Comparison of ENCODE assay signal across 23 cellular contexts in genomic region chr12:112540021-112540420, GRCh38.
"Had no signal": no experiment of that assay in that cellular context is flagged by ENCODE, and none has a peak within 500 bp of the region (broad histone marks: within the 10 kb centered on the region; RNA-seq: fewer than 3 reads in every experiment).

No MANE protein-coding gene starts in this region.

- ATAC-seq: natural killer cell; psoas muscle; right cardiac atrium; right lobe of liver; stimulated activated effector memory CD8-positive, alpha-beta T cell treated with anti-CD3 and anti-CD28 coated beads, Interleukin-12 subunit alpha, Interleukin-12 subunit beta, amount 100 ng/mL, for 72 hours; stimulated activated naive B cell treated with anti-CD40 and anti-IgM and Interleukin-4, amounts not matched to agents 10 μg/mL and 1 μg/mL and 100 μg/mL, for 72 hours; upper lobe of right lung had no signal

- H3K79me2 ChIP-seq: parathyroid adenoma had no signal

- DNase-seq: natural killer cell; occipital lobe; ovary; psoas muscle; right cardiac atrium; right lobe of liver; sigmoid colon; small intestine; stimulated activated CD4-positive, alpha-beta T cell treated with anti-CD3 and anti-CD28 coated beads, Interleukin-15, amount 100 ng/mL, for 24 hours; stimulated activated CD4-positive, alpha-beta T cell treated with anti-CD3 and anti-CD28 coated beads, Interleukin-2, amount 100 ng/mL, for 24 hours; stimulated activated CD4-positive, alpha-beta T cell treated with anti-CD3 and anti-CD28 coated beads, Interleukin-2, amount 100 ng/mL, for 48 hours; stimulated activated CD4-positive, alpha-beta T cell treated with anti-CD3 and anti-CD28 coated beads, Interleukin-4, amount 100 ng/mL, for 24 hours; stimulated activated naive B cell treated with anti-CD40 and anti-IgM and Interleukin-4, amounts not matched to agents 10 μg/mL and 1 μg/mL and 100 μg/mL, for 72 hours; stimulated activated naive CD4-positive, alpha-beta T cell treated with Interleukin-2 at 50 U/mL for 16 hours; stomach; thyroid gland; upper lobe of right lung; uterus had no signal

- H3K27me3 ChIP-seq: neural progenitor cell, ovary, right lobe of liver, sigmoid colon, thyroid gland, upper lobe of right lung, uterus had no signal

- H3K36me3 ChIP-seq: neural progenitor cell, ovary, right lobe of liver, sigmoid colon, stomach, thoracic aorta, thyroid gland, tibial nerve, upper lobe of right lung, uterus had no signal

- H3K4me3 ChIP-seq: neural progenitor cell, ovary, psoas muscle, right lobe of liver, sigmoid colon, stomach, thoracic aorta, thyroid gland, tibial nerve, upper lobe of right lung, uterus had no signal

- H3K4me2 ChIP-seq: neural progenitor cell had no signal

- H3K4me1 ChIP-seq: neural progenitor cell, parathyroid adenoma, psoas muscle, right lobe of liver, sigmoid colon, stomach, thyroid gland, tibial nerve, upper lobe of right lung, uterus had no signal

- H3K27ac ChIP-seq: neural progenitor cell, ovary, parathyroid adenoma, psoas muscle, right lobe of liver, sigmoid colon, stomach, thoracic aorta, thyroid gland, tibial nerve, upper lobe of right lung, uterus had no signal

- H3K9ac ChIP-seq: neural progenitor cell, parathyroid adenoma had no signal

- H2AFZ ChIP-seq: neural progenitor cell, parathyroid adenoma had no signal

- H3K9me3 ChIP-seq: ovary, psoas muscle, right lobe of liver, sigmoid colon, thoracic aorta, thyroid gland, upper lobe of right lung, uterus had no signal
